ENCODE assay signal across 1 cellular context in the genomic region with DNA sequence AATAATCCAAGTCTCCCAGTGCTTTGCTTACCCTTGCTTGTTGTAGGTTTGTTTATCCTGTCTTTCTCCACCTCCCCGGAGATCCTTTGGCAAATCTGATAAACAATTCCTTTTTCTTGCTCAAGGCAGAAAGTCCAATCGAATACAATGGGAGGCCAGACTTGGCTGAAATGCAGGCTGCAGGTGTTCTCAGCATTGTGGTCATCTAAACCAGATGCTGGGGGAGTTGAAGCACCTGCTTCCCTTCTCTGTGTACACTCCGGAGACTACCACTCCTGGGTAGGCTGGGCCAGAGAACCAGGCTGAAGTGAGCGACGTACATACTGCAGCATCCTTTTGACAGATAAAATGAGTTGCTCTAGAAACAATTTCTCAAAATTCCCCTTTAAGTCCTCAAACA.
A peak's percentile ranks its signal among the peaks of the same experiment; 100 is the strongest.
TF ChIP-seq lines count a peak whose summit lies in the region.

No MANE protein-coding gene starts in this region.

TF ChIP-seq in GM12878, 131 proteins besides CTCF, POLR2A, EP300 and RAD21 (continued from another document):
- TF ChIP-seq, protein P1, sequence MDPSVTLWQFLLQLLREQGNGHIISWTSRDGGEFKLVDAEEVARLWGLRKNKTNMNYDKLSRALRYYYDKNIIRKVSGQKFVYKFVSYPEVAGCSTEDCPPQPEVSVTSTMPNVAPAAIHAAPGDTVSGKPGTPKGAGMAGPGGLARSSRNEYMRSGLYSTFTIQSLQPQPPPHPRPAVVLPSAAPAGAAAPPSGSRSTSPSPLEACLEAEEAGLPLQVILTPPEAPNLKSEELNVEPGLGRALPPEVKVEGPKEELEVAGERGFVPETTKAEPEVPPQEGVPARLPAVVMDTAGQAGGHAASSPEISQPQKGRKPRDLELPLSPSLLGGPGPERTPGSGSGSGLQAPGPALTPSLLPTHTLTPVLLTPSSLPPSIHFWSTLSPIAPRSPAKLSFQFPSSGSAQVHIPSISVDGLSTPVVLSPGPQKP (IDR thresholded peaks at IDR 0.05; ENCODE audit: low read depth, low read length): no peak
- peak; percentile 81 for TF ChIP-seq RUNX3 (IDR thresholded peaks at IDR 0.05; ENCODE audit: low read length)
- TF ChIP-seq CHD2 (IDR thresholded peaks at IDR 0.05; ENCODE audit: borderline replicate concordance, low read depth, low read length): no peak
- TF ChIP-seq JUNB (IDR thresholded peaks at IDR 0.05): no peak
- no peak for TF ChIP-seq CEBPB (IDR thresholded peaks at IDR 0.05; ENCODE audit: borderline replicate concordance in 1 of 2, low read depth in 2 of 2, low read length in 2 of 2)
- no peak for TF ChIP-seq RFX5 (IDR thresholded peaks at IDR 0.05; ENCODE audit: low read depth, low read length)
- TF ChIP-seq, protein P2, sequence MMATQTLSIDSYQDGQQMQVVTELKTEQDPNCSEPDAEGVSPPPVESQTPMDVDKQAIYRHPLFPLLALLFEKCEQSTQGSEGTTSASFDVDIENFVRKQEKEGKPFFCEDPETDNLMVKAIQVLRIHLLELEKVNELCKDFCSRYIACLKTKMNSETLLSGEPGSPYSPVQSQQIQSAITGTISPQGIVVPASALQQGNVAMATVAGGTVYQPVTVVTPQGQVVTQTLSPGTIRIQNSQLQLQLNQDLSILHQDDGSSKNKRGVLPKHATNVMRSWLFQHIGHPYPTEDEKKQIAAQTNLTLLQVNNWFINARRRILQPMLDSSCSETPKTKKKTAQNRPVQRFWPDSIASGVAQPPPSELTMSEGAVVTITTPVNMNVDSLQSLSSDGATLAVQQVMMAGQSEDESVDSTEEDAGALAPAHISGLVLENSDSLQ (IDR thresholded peaks at IDR 0.05): no peak; the same call in 1 of the 2 replicates
- TF ChIP-seq IKZF1 (conservative IDR thresholded peaks at IDR 0.05): peak; percentile 15; the same call in 1 of the 2 replicates
- TF ChIP-seq, protein P3, sequence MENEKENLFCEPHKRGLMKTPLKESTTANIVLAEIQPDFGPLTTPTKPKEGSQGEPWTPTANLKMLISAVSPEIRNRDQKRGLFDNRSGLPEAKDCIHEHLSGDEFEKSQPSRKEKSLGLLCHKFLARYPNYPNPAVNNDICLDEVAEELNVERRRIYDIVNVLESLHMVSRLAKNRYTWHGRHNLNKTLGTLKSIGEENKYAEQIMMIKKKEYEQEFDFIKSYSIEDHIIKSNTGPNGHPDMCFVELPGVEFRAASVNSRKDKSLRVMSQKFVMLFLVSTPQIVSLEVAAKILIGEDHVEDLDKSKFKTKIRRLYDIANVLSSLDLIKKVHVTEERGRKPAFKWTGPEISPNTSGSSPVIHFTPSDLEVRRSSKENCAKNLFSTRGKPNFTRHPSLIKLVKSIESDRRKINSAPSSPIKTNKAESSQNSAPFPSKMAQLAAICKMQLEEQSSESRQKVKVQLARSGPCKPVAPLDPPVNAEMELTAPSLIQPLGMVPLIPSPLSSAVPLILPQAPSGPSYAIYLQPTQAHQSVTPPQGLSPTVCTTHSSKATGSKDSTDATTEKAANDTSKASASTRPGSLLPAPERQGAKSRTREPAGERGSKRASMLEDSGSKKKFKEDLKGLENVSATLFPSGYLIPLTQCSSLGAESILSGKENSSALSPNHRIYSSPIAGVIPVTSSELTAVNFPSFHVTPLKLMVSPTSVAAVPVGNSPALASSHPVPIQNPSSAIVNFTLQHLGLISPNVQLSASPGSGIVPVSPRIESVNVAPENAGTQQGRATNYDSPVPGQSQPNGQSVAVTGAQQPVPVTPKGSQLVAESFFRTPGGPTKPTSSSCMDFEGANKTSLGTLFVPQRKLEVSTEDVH (IDR thresholded peaks at IDR 0.05; ENCODE audit: low read depth, partially characterized antibody): no peak
- no peak for TF ChIP-seq MEF2B (IDR thresholded peaks at IDR 0.05; ENCODE audit: partially characterized antibody, poor library complexity, severe bottlenecking)
- no peak for TF ChIP-seq NR2C1 (IDR thresholded peaks at IDR 0.05)
- no peak for TF ChIP-seq CBFB (IDR thresholded peaks at IDR 0.05; ENCODE audit: low read depth)
- TF ChIP-seq CHD1 (IDR thresholded peaks at IDR 0.05; ENCODE audit: low read depth, low read length): no peak
- no peak for TF ChIP-seq SIX5 (IDR thresholded peaks at IDR 0.05; ENCODE audit: low read depth, low read length, severe bottlenecking)
- no peak for TF ChIP-seq KDM1A (IDR thresholded peaks at IDR 0.05; ENCODE audit: borderline replicate concordance)
- no peak for TF ChIP-seq JUND (IDR thresholded peaks at IDR 0.05; ENCODE audit: low read depth, low read length)
- no peak for TF ChIP-seq MXI1 (IDR thresholded peaks at IDR 0.05; ENCODE audit: low read depth, low read length)
- peak; percentile 93 for TF ChIP-seq TCF12 (IDR thresholded peaks at IDR 0.05; ENCODE audit: low read depth, low read length)
- no peak for TF ChIP-seq SMC3 (IDR thresholded peaks at IDR 0.05; ENCODE audit: borderline replicate concordance, low read length)
- TF ChIP-seq, protein P4, sequence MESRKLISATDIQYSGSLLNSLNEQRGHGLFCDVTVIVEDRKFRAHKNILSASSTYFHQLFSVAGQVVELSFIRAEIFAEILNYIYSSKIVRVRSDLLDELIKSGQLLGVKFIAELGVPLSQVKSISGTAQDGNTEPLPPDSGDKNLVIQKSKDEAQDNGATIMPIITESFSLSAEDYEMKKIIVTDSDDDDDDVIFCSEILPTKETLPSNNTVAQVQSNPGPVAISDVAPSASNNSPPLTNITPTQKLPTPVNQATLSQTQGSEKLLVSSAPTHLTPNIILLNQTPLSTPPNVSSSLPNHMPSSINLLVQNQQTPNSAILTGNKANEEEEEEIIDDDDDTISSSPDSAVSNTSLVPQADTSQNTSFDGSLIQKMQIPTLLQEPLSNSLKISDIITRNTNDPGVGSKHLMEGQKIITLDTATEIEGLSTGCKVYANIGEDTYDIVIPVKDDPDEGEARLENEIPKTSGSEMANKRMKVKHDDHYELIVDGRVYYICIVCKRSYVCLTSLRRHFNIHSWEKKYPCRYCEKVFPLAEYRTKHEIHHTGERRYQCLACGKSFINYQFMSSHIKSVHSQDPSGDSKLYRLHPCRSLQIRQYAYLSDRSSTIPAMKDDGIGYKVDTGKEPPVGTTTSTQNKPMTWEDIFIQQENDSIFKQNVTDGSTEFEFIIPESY (IDR thresholded peaks at IDR 0.05): no peak
- TF ChIP-seq STAT1 (conservative IDR thresholded peaks at IDR 0.05): no peak
- TF ChIP-seq FOS (IDR thresholded peaks at IDR 0.05; ENCODE audit: borderline replicate concordance, extremely low read depth, insufficient read length): no peak
- TF ChIP-seq MTA3 (IDR thresholded peaks at IDR 0.05; ENCODE audit: borderline replicate concordance, low read length): no peak
- peak; percentile 34; the same call in 1 of the 2 replicates for TF ChIP-seq TBL1XR1 (IDR thresholded peaks at IDR 0.05; ENCODE audit: low read depth, low read length)
